ENCODE assay signal across 2 cellular contexts in the genomic region with DNA sequence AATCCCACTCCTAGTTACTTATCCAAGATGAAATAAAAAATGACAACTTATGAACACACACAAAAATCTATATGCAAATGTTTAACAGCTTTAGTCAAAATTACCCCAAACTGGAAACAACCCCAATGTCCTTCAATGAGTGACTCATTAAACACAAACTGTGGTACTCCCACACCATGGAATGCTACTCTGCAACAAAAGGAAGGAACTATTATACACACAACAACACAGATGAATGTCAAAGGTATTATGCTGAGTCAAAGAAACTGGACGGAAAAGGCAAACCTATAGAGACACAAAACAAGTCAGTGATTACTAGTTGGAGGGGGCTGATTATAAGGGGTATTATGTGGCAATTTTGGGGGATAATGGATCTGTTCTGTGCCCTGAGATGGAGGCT.
TF ChIP-seq lines count a peak whose summit lies in the region.

No MANE protein-coding gene starts in this region.

TF ChIP-seq in IMR-90, 13 proteins besides CTCF, POLR2A, EP300 and RAD21:
- TF ChIP-seq MAFK (IDR thresholded peaks at IDR 0.05; ENCODE audit: low read depth, low read length) (peak; percentile 38; the same call in 1 of the 2 replicates), BHLHE40 (IDR thresholded peaks at IDR 0.05; ENCODE audit: low read depth, low read length) (no peak)

TF ChIP-seq in K562, 482 proteins besides CTCF, POLR2A, EP300 and RAD21:
- peak; percentile 49 for TF ChIP-seq ZNF316 (IDR thresholded peaks at IDR 0.05)
- TF ChIP-seq, protein P1, sequence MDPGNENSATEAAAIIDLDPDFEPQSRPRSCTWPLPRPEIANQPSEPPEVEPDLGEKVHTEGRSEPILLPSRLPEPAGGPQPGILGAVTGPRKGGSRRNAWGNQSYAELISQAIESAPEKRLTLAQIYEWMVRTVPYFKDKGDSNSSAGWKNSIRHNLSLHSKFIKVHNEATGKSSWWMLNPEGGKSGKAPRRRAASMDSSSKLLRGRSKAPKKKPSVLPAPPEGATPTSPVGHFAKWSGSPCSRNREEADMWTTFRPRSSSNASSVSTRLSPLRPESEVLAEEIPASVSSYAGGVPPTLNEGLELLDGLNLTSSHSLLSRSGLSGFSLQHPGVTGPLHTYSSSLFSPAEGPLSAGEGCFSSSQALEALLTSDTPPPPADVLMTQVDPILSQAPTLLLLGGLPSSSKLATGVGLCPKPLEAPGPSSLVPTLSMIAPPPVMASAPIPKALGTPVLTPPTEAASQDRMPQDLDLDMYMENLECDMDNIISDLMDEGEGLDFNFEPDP (CRISPR knock-in tag; IDR thresholded peaks at IDR 0.05), result no peak
TF ChIP-seq in K562: peak in this region for 1.
